Comparison of ENCODE assay signal across 22 cellular contexts in genomic region chr2:165924950-165925349, GRCh38.
"Had no signal": no experiment of that assay in that cellular context is flagged by ENCODE, and none has a peak within 500 bp of the region (broad histone marks: within the 10 kb centered on the region; RNA-seq: fewer than 3 reads in every experiment).

No MANE protein-coding gene starts in this region.

- DNase-seq: activated CD4-positive, alpha-beta T cell treated with anti-CD3 and anti-CD28 coated beads, Interleukin-2, amount 10 ng/mL, durations not matched to agents 24 days and 14 days; activated CD8-positive, alpha-beta memory T cell treated with anti-CD3 and anti-CD28 coated beads, Interleukin-2, amount 10 ng/mL, durations not matched to agents 7 days and 5 days; activated CD8-positive, alpha-beta T cell treated with anti-CD3 and anti-CD28 coated beads for 36 hours; activated gamma-delta T cell treated with Interleukin-2 at 50 U/mL for 16 hours; activated T-cell treated with anti-CD3 and anti-CD28 coated beads for 4 hours; brain microvascular endothelial cell; caudate nucleus; effector CD4-positive, alpha-beta T cell; foreskin melanocyte; glutamatergic neuron; immature natural killer cell; naive thymus-derived CD4-positive, alpha-beta T cell; sigmoid colon; stimulated activated CD4-positive, alpha-beta T cell treated with anti-CD3 and anti-CD28 coated beads, Interleukin-15, amount 100 ng/mL, for 24 hours; transverse colon had no signal

- ATAC-seq: activated CD4-positive, CD25-positive, alpha-beta regulatory T cell treated with anti-CD3 and anti-CD28 coated beads, Interleukin-2, amount 50 U/mL, for 24 hours; activated CD8-positive, alpha-beta memory T cell treated with anti-CD3 and anti-CD28 coated beads, Interleukin-2, amount 10 ng/mL, durations not matched to agents 7 days and 5 days; activated CD8-positive, alpha-beta T cell treated with anti-CD3 and anti-CD28 coated beads for 36 hours; activated naive CD4-positive, alpha-beta T cell treated with anti-CD3 and anti-CD28 coated beads, Interleukin-2, amount 50 U/mL, for 72 hours; left lobe of liver; naive thymus-derived CD4-positive, alpha-beta T cell; stimulated activated memory B cell treated with anti-CD40 and anti-IgM and Interleukin-4, amounts not matched to agents 10 μg/mL and 1 μg/mL and 100 μg/mL, for 72 hours had no signal

- H3K9me3 Mint-ChIP-seq: activated CD4-positive, alpha-beta T cell treated with anti-CD3 and anti-CD28 coated beads, Interleukin-2, amount 10 ng/mL, durations not matched to agents 24 days and 14 days; activated CD8-positive, alpha-beta T cell treated with anti-CD3 and anti-CD28 coated beads for 36 hours; activated naive CD4-positive, alpha-beta T cell treated with anti-CD3 and anti-CD28 coated beads, Interleukin-2, amount 50 U/mL, for 72 hours; dendritic cell treated with granulocyte-macrophage colony-stimulating factor and Interleukin-4, amounts not matched to agents 40 ng/mL and 50 ng/mL, for 4 days; naive thymus-derived CD4-positive, alpha-beta T cell; neural progenitor cell; stimulated activated memory B cell treated with anti-CD40 and anti-IgM and Interleukin-4, amounts not matched to agents 10 μg/mL and 1 μg/mL and 100 μg/mL, for 72 hours; T-helper 2 cell treated with Interferon-gamma antibody and Interleukin-4, amounts not matched to agents 5 μg/mL and 100 μg/mL, for 36 hours had no signal

- H3K4me1 Mint-ChIP-seq: immature natural killer cell; neural progenitor cell; stimulated activated memory B cell treated with anti-CD40 and anti-IgM and Interleukin-4, amounts not matched to agents 10 μg/mL and 1 μg/mL and 100 μg/mL, for 72 hours had no signal

- H3K4me3 Mint-ChIP-seq: activated CD4-positive, alpha-beta T cell treated with anti-CD3 and anti-CD28 coated beads, Interleukin-2, amount 10 ng/mL, durations not matched to agents 24 days and 14 days; activated CD8-positive, alpha-beta memory T cell treated with anti-CD3 and anti-CD28 coated beads, Interleukin-2, amount 10 ng/mL, durations not matched to agents 7 days and 5 days; activated CD8-positive, alpha-beta T cell treated with anti-CD3 and anti-CD28 coated beads for 36 hours; dendritic cell treated with granulocyte-macrophage colony-stimulating factor and Interleukin-4, amounts not matched to agents 40 ng/mL and 50 ng/mL, for 4 days; immature natural killer cell; naive thymus-derived CD4-positive, alpha-beta T cell; neural progenitor cell; stimulated activated memory B cell treated with anti-CD40 and anti-IgM and Interleukin-4, amounts not matched to agents 10 μg/mL and 1 μg/mL and 100 μg/mL, for 72 hours; T-helper 2 cell treated with Interferon-gamma antibody and Interleukin-4, amounts not matched to agents 5 μg/mL and 100 μg/mL, for 36 hours had no signal

- H3K27me3 Mint-ChIP-seq: activated CD4-positive, alpha-beta T cell treated with anti-CD3 and anti-CD28 coated beads, Interleukin-2, amount 10 ng/mL, durations not matched to agents 24 days and 14 days; activated CD8-positive, alpha-beta memory T cell treated with anti-CD3 and anti-CD28 coated beads, Interleukin-2, amount 10 ng/mL, durations not matched to agents 7 days and 5 days; activated CD8-positive, alpha-beta T cell treated with anti-CD3 and anti-CD28 coated beads for 36 hours; dendritic cell treated with granulocyte-macrophage colony-stimulating factor and Interleukin-4, amounts not matched to agents 40 ng/mL and 50 ng/mL, for 4 days; naive thymus-derived CD4-positive, alpha-beta T cell; stimulated activated memory B cell treated with anti-CD40 and anti-IgM and Interleukin-4, amounts not matched to agents 10 μg/mL and 1 μg/mL and 100 μg/mL, for 72 hours had no signal

- H3K27ac Mint-ChIP-seq: activated CD4-positive, alpha-beta T cell treated with anti-CD3 and anti-CD28 coated beads, Interleukin-2, amount 10 ng/mL, durations not matched to agents 24 days and 14 days; activated CD8-positive, alpha-beta memory T cell treated with anti-CD3 and anti-CD28 coated beads, Interleukin-2, amount 10 ng/mL, durations not matched to agents 7 days and 5 days; activated CD8-positive, alpha-beta T cell treated with anti-CD3 and anti-CD28 coated beads for 36 hours; activated naive CD4-positive, alpha-beta T cell treated with anti-CD3 and anti-CD28 coated beads, Interleukin-2, amount 50 U/mL, for 72 hours; dendritic cell treated with granulocyte-macrophage colony-stimulating factor and Interleukin-4, amounts not matched to agents 40 ng/mL and 50 ng/mL, for 4 days; immature natural killer cell; naive thymus-derived CD4-positive, alpha-beta T cell; neural progenitor cell; stimulated activated memory B cell treated with anti-CD40 and anti-IgM and Interleukin-4, amounts not matched to agents 10 μg/mL and 1 μg/mL and 100 μg/mL, for 72 hours; T-helper 2 cell treated with Interferon-gamma antibody and Interleukin-4, amounts not matched to agents 5 μg/mL and 100 μg/mL, for 36 hours had no signal
